11 cellular contexts compared by ENCODE assay signal in the genomic region with DNA sequence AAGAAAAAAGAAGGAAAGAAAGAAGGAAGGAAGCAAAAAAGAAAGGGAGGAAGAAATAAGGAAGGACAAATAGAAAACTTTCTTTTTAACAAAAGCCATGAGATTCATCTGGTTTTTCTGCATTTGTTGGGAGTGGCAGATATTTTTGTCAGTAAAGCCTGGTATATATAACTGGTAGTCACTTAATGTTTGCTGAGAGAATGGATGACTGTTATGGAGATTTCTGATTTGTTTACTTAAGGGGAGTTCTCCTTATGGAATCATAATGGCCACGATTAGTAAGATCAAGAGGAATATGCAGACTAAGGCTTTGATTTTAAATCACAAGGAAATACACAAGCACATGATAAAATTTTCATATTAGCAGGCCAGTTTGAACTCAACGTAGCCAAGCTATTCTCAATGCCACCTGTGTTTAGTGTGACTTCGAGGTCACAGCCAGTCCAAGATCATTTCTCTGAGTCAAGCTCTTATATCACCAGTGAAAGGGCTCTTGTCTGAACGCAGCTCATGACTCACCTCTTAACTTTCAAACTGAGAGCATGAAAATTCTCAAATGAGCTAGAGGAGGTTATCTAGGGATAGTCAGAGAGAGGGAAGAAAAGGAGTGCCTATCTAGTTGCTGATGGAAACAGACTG.
DNase-seq lines count a peak whose midpoint lies in the region; ATAC-seq and TF ChIP-seq lines count a peak whose summit lies in the region.
"Had no signal": no experiment of that assay in that cellular context is flagged by ENCODE, and none has a peak within 500 bp of the region (broad histone marks: within the 10 kb centered on the region; RNA-seq: fewer than 3 reads in every experiment).

No MANE protein-coding gene starts in this region.

- no peaks in the 10 kb centered on the region for H3K4me1 Mint-ChIP-seq in activated CD8-positive, alpha-beta T cell treated with anti-CD3 and anti-CD28 coated beads for 36 hours (ENCODE audit: low read depth)
- H3K4me1 Mint-ChIP-seq in activated CD8-positive, alpha-beta T cell treated with anti-CD3 and anti-CD28 coated beads, Interleukin-2, amount 10 ng/mL, durations not matched to agents 7 days and 5 days (ENCODE audit: low read depth), result no peaks in the 10 kb centered on the region
- peaks cover 7% of the 10 kb centered on the region for H3K4me1 Mint-ChIP-seq in CD14-positive monocyte

- no peaks in the 10 kb centered on the region for H3K9me3 ChIP-seq in thoracic aorta

- peaks cover 0 to 10% of the 10 kb centered on the region in 2 donors for H3K4me1 ChIP-seq in thoracic aorta (ENCODE audit: control insufficient read depth in 1 of 2, low read depth in 2 of 2)

- ATAC-seq in activated CD8-positive, alpha-beta T cell treated with anti-CD3 and anti-CD28 coated beads for 36 hours, result peak; percentile 27
- ATAC-seq in activated CD8-positive, alpha-beta T cell treated with anti-CD3 and anti-CD28 coated beads, Interleukin-2, amount 10 ng/mL, durations not matched to agents 7 days and 5 days, result no peak
- ATAC-seq in thoracic aorta (ENCODE audit: insufficient number of reproducible peaks, low FRiP score, low read depth) (peak; percentile 65), GM21367 (IDR thresholded peaks at IDR 0.05; ENCODE audit: unreplicated experiment) (no peak)

- no peak overlapping the region for H3K27ac Mint-ChIP-seq in activated CD8-positive, alpha-beta T cell treated with anti-CD3 and anti-CD28 coated beads for 36 hours
- H3K27ac Mint-ChIP-seq in activated CD8-positive, alpha-beta T cell treated with anti-CD3 and anti-CD28 coated beads, Interleukin-2, amount 10 ng/mL, durations not matched to agents 7 days and 5 days, result no peak overlapping the region
- H3K27ac Mint-ChIP-seq in CD14-positive monocyte, result no peak overlapping the region

- TF ChIP-seq CTCF in activated CD8-positive, alpha-beta T cell treated with anti-CD3 and anti-CD28 coated beads for 36 hours (IDR thresholded peaks at IDR 0.05), result no peak
- TF ChIP-seq CTCF in foreskin fibroblast (IDR thresholded peaks at IDR 0.05; ENCODE audit: low read depth, low read length) (no peak), thoracic aorta (IDR thresholded peaks at IDR 0.05) (no peak), CD14-positive monocyte (IDR thresholded peaks at IDR 0.05) (no peak)

- CTCF ChIA-PET in activated CD8-positive, alpha-beta T cell treated with anti-CD3 and anti-CD28 coated beads for 36 hours (lab: Charles Lee), result interaction anchor here (0.8 kb wide), 1 partner anchor 571 kb away, joined by 3 read pairs; no protein-coding TSS in a partner anchor
- CTCF ChIA-PET in activated CD8-positive, alpha-beta T cell treated with anti-CD3 and anti-CD28 coated beads, Interleukin-2, amount 10 ng/mL, durations not matched to agents 7 days and 5 days (lab: Charles Lee), result no interaction called here

- H3K9me3 Mint-ChIP-seq in activated CD8-positive, alpha-beta T cell treated with anti-CD3 and anti-CD28 coated beads for 36 hours, result no peaks in the 10 kb centered on the region
- H3K9me3 Mint-ChIP-seq in activated CD8-positive, alpha-beta T cell treated with anti-CD3 and anti-CD28 coated beads, Interleukin-2, amount 10 ng/mL, durations not matched to agents 7 days and 5 days (ENCODE audit: insufficient read depth), result no peaks in the 10 kb centered on the region
- no peaks in the 10 kb centered on the region for H3K9me3 Mint-ChIP-seq in CD14-positive monocyte

- H3K27ac ChIP-seq in thoracic aorta, result no peak overlapping the region

- H3K27me3 ChIP-seq in thoracic aorta (replicated peaks; ENCODE audit: insufficient read depth), result no peaks in the 10 kb centered on the region

- intact Hi-C loops in activated CD8-positive, alpha-beta T cell treated with anti-CD3 and anti-CD28 coated beads for 36 hours (cut with micrococcal nuclease), result no loop called here
- intact Hi-C loops in CD14-positive monocyte (cut with micrococcal nuclease), result no loop called here

- no peak overlapping the region for H3K4me3 Mint-ChIP-seq in activated CD8-positive, alpha-beta T cell treated with anti-CD3 and anti-CD28 coated beads for 36 hours
- H3K4me3 Mint-ChIP-seq in activated CD8-positive, alpha-beta T cell treated with anti-CD3 and anti-CD28 coated beads, Interleukin-2, amount 10 ng/mL, durations not matched to agents 7 days and 5 days, result no peak overlapping the region
- no peak overlapping the region for H3K4me3 Mint-ChIP-seq in CD14-positive monocyte

- no peaks in the 10 kb centered on the region for H3K36me3 Mint-ChIP-seq in activated CD8-positive, alpha-beta T cell treated with anti-CD3 and anti-CD28 coated beads for 36 hours (ENCODE audit: low read depth)
- H3K36me3 Mint-ChIP-seq in activated CD8-positive, alpha-beta T cell treated with anti-CD3 and anti-CD28 coated beads, Interleukin-2, amount 10 ng/mL, durations not matched to agents 7 days and 5 days (ENCODE audit: low read depth), result no peaks in the 10 kb centered on the region
- H3K36me3 Mint-ChIP-seq in CD14-positive monocyte, result no peaks in the 10 kb centered on the region

- peaks cover 5% of the 10 kb centered on the region for H3K27me3 Mint-ChIP-seq in activated CD8-positive, alpha-beta T cell treated with anti-CD3 and anti-CD28 coated beads for 36 hours
- peaks cover 8% of the 10 kb centered on the region for H3K27me3 Mint-ChIP-seq in activated CD8-positive, alpha-beta T cell treated with anti-CD3 and anti-CD28 coated beads, Interleukin-2, amount 10 ng/mL, durations not matched to agents 7 days and 5 days (ENCODE audit: low read depth)
- peaks cover 1 to 3% (median 2%) of the 10 kb centered on the region in 3 donors for H3K27me3 Mint-ChIP-seq in CD14-positive monocyte (ENCODE audit: low read depth in 3 of 3)

- DNase-seq in activated CD8-positive, alpha-beta T cell treated with anti-CD3 and anti-CD28 coated beads for 36 hours, result no peak
- no peak for DNase-seq in activated CD8-positive, alpha-beta T cell treated with anti-CD3 and anti-CD28 coated beads, Interleukin-2, amount 10 ng/mL, durations not matched to agents 7 days and 5 days
- DNase-seq in NCI-H774 (lab: John Stamatoyannopoulos, UW) (peak; percentile 39), foreskin fibroblast (peak; percentile 15 to 48), thoracic aorta (ENCODE audit: low spot score) (no peak), CD14-positive monocyte (ENCODE audit: low spot score) (no peak)
- DNase-seq in activated CD4-positive, CD25-positive, alpha-beta regulatory T cell (lab: John Stamatoyannopoulos, UW), result no peak
- DNase-seq: activated gamma-delta T cell treated with Interleukin-2 at 50 U/mL for 16 hours, H7, kidney had no signal

- no peak overlapping the region for H3K4me3 ChIP-seq in foreskin fibroblast (ENCODE audit: low read depth in 1 of 2, low read length in 2 of 2)
- no peak overlapping the region for H3K4me3 ChIP-seq in thoracic aorta

- H3K36me3 ChIP-seq in thoracic aorta, result no peaks in the 10 kb centered on the region

- POLR2A ChIA-PET in activated CD8-positive, alpha-beta T cell treated with anti-CD3 and anti-CD28 coated beads for 36 hours (lab: Charles Lee), result interaction anchor here (1.0 kb wide), 1 partner anchor 18 kb away, joined by 3 read pairs; no protein-coding TSS in a partner anchor
- POLR2A ChIA-PET in activated CD8-positive, alpha-beta T cell treated with anti-CD3 and anti-CD28 coated beads, Interleukin-2, amount 10 ng/mL, durations not matched to agents 7 days and 5 days (lab: Charles Lee), result no interaction called here

Comparison
In these comparisons a context has a peak if more than half of its experiments do, and no peak if none do; other contexts are left out.
1. ATAC-seq: peak in activated CD8-positive, alpha-beta T cell treated with anti-CD3 and anti-CD28 coated beads for 36 hours (single experiment) and thoracic aorta (single experiment); none in activated CD8-positive, alpha-beta T cell treated with anti-CD3 and anti-CD28 coated beads, Interleukin-2, amount 10 ng/mL, durations not matched to agents 7 days and 5 days (single experiment) and GM21367 (single experiment).
2. DNase-seq: peak in NCI-H774 (single experiment) and foreskin fibroblast (2 of 2); none in activated CD8-positive, alpha-beta T cell treated with anti-CD3 and anti-CD28 coated beads for 36 hours (single experiment), activated CD8-positive, alpha-beta T cell treated with anti-CD3 and anti-CD28 coated beads, Interleukin-2, amount 10 ng/mL, durations not matched to agents 7 days and 5 days (single experiment), thoracic aorta (single experiment), CD14-positive monocyte (single experiment) and activated CD4-positive, CD25-positive, alpha-beta regulatory T cell (0 of 4).